Comparison of ENCODE assay signal across 10 cellular contexts in the genomic region with DNA sequence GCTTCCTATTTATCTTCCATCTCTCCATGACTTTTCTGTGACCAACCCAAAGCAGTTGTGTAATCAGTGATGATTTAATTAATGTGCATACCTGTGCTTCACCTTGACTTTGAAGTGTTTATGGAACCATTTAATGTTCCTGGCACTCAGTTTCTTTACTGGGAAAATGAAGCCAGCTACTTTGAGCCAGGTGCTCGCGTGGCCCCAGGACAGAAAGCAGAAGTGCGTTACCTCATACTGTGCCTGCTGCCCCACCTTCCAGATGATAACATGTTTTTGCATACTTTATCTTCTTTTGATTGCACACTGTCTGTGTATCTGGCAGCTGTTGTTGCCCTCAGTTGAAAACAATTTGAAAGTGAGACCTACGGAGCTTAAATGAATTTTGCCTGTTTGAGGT.
DNase-seq lines count a peak whose midpoint lies in the region; ATAC-seq, FAIRE-seq and TF ChIP-seq lines count a peak whose summit lies in the region.
"Had no signal": no experiment of that assay in that cellular context is flagged by ENCODE, and none has a peak within 500 bp of the region (broad histone marks: within the 10 kb centered on the region; RNA-seq: fewer than 3 reads in every experiment).

No MANE protein-coding gene starts in this region.

- no peak for FAIRE-seq in RCC 7860 (lab: Jason Lieb, UNC)

- H3K27me3 ChIP-seq in Karpas-422 (ENCODE audit: low read length): no peaks in the 10 kb centered on the region
- no peaks in the 10 kb centered on the region for H3K27me3 ChIP-seq in lower lobe of right lung (ENCODE audit: low read depth)
- peaks cover 4% of the 10 kb centered on the region for H3K27me3 ChIP-seq in adrenal gland
- peaks cover 3% of the 10 kb centered on the region for H3K27me3 ChIP-seq in hepatocyte

- WGBS in adrenal gland, 4 donors: 72 to 90% (median 82%) methylated on average over 4 of the region's 4 CpGs
- 69% methylated on average over 4 of the region's 4 CpGs for WGBS in hepatocyte (ENCODE audit: low lambda C conversion rate, missing lambda C conversion rate)

- H3K36me3 ChIP-seq in Karpas-422 (ENCODE audit: insufficient read depth, low read length) (no peaks in the 10 kb centered on the region), lower lobe of right lung (no peaks in the 10 kb centered on the region), adrenal gland (replicated peaks in 1 of 2) (no peaks in the 10 kb centered on the region), hepatocyte (replicated peaks; ENCODE audit: insufficient read depth, low read depth) (no peaks in the 10 kb centered on the region)

- peaks cover 58% of the 10 kb centered on the region for H3K4me1 ChIP-seq in Karpas-422 (ENCODE audit: low read length)
- no peaks in the 10 kb centered on the region for H3K4me1 ChIP-seq in lower lobe of right lung
- H3K4me1 ChIP-seq in adrenal gland (replicated peaks in 1 of 2): no peaks in the 10 kb centered on the region
- peaks cover 10% of the 10 kb centered on the region for H3K4me1 ChIP-seq in hepatocyte (ENCODE audit: insufficient read depth)

- H2AFZ ChIP-seq in Karpas-422 (ENCODE audit: low read length) (no peak overlapping the region), hepatocyte (no peak overlapping the region)

- ATAC-seq in GM18873 (IDR thresholded peaks at IDR 0.05; ENCODE audit: low FRiP score, unreplicated experiment) (peak; percentile 74), HG02610 (IDR thresholded peaks at IDR 0.05; ENCODE audit: unreplicated experiment) (peak; percentile 85), lower lobe of right lung (peak; percentile 27 to 61)

- peak overlapping the region; percentile 85 for H3K27ac ChIP-seq in Karpas-422 (ENCODE audit: low read length)
- no peak overlapping the region for H3K27ac ChIP-seq in lower lobe of right lung
- no peak overlapping the region for H3K27ac ChIP-seq in adrenal gland
- no peak overlapping the region for H3K27ac ChIP-seq in hepatocyte

- H3K79me2 ChIP-seq in Karpas-422 (ENCODE audit: low read length) (no peaks in the 10 kb centered on the region), hepatocyte (no peaks in the 10 kb centered on the region)

- H3K9me2 ChIP-seq in Karpas-422 (replicated peaks; ENCODE audit: insufficient read depth, low read length): no peaks in the 10 kb centered on the region
- H3K9me2 ChIP-seq in hepatocyte (replicated peaks; ENCODE audit: insufficient read depth): no peaks in the 10 kb centered on the region

- H3K4me3 ChIP-seq in Karpas-422 (ENCODE audit: low read length) (no peak overlapping the region), lower lobe of right lung (no peak overlapping the region), adrenal gland (no peak overlapping the region), hepatocyte (no peak overlapping the region)

- H4K20me1 ChIP-seq in Karpas-422 (ENCODE audit: insufficient read depth, low read depth, low read length) (no peaks in the 10 kb centered on the region), hepatocyte (ENCODE audit: insufficient read depth, poor library complexity, severe bottlenecking) (no peaks in the 10 kb centered on the region)

- intact Hi-C loops in lower lobe of right lung (cut with DNase I) (no loop called here), adrenal gland (cut with DNase I) (no loop called here)

- H3K9ac ChIP-seq in Karpas-422 (ENCODE audit: low read length): no peak overlapping the region

- peak; percentile 71 for DNase-seq in Karpas-422
- no peak for DNase-seq in lower lobe of right lung
- DNase-seq in adrenal gland: no peak
- no peak for DNase-seq in stimulated activated CD4-positive, alpha-beta T cell treated with anti-CD3 and anti-CD28 coated beads, Interleukin-2, amount 100 ng/mL, for 48 hours
- DNase-seq in RCC 7860 (ENCODE audit: low spot score): no peak
- no peak for DNase-seq in hepatocyte (ENCODE audit: low spot score)
- DNase-seq: natural killer cell, NCI-H226 had no signal

- no peak for TF ChIP-seq POLR2A in adrenal gland (IDR thresholded peaks at IDR 0.05)

- TF ChIP-seq CTCF in lower lobe of right lung (IDR thresholded peaks at IDR 0.05) (no peak), adrenal gland (IDR thresholded peaks at IDR 0.05) (no peak), hepatocyte (IDR thresholded peaks at IDR 0.05; ENCODE audit: poor library complexity) (no peak)

- H3K9me3 ChIP-seq in Karpas-422 (ENCODE audit: low read length): no peaks in the 10 kb centered on the region
- no peaks in the 10 kb centered on the region for H3K9me3 ChIP-seq in lower lobe of right lung
- no peaks in the 10 kb centered on the region for H3K9me3 ChIP-seq in adrenal gland (replicated peaks in 1 of 3)
- no peaks in the 10 kb centered on the region for H3K9me3 ChIP-seq in hepatocyte (ENCODE audit: low read depth)

- H3K4me2 ChIP-seq in Karpas-422 (ENCODE audit: low read depth, low read length, poor library complexity, severe bottlenecking) (peak overlapping the region; percentile 16), hepatocyte (no peak overlapping the region)
